ENCODE assay signal across 19 cellular contexts in genomic region chr3:160641675-160642330, GRCh38. TPM values are rescaled to one million over a fixed set of nuclear protein-coding genes. Genes with fewer than 3 reads are reported as not detected.
DNase-seq lines count a peak whose midpoint lies in the region; ATAC-seq, FAIRE-seq and TF ChIP-seq lines count a peak whose summit lies in the region.
"Had no signal": no experiment of that assay in that cellular context is flagged by ENCODE, and none has a peak within 500 bp of the region (broad histone marks: within the 10 kb centered on the region; RNA-seq: fewer than 3 reads in every experiment).

No MANE protein-coding gene starts in this region.

- CTCF ChIA-PET in K562 (lab: Yijun Ruan, JAX; ENCODE audit: low intra/inter-chr PET ratio), result no interaction called here

- no TSS peak for BruUV-seq in K562 (replicated peaks; lab: Mats Ljungman, UMichigan)

- H3K9me1 ChIP-seq in K562 (ENCODE audit: control insufficient read depth, insufficient read depth, low read length) (no peaks in the 10 kb centered on the region), keratinocyte (ENCODE audit: control insufficient read depth, extremely low read depth, insufficient read depth, low read length) (no peaks in the 10 kb centered on the region)

- H3K9me3 ChIP-seq in K562 (replicated peaks; ENCODE audit: control insufficient read depth, insufficient read depth, low read depth, low read length), result no peaks in the 10 kb centered on the region
- no peaks in the 10 kb centered on the region for H3K9me3 ChIP-seq in keratinocyte (ENCODE audit: control insufficient read depth, low read depth, low read length)
- no peaks in the 10 kb centered on the region for H3K9me3 ChIP-seq in endodermal cell (ENCODE audit: control insufficient read depth, low read length)
- H3K9me3 ChIP-seq: ascending aorta, HAP-1, prostate gland had no signal

- peaks cover 3% of the 10 kb centered on the region for H3K27me3 Mint-ChIP-seq in endodermal cell (ENCODE audit: insufficient read depth)
- H3K27me3 Mint-ChIP-seq: stimulated activated naive B cell treated with anti-CD40 and anti-IgM and Interleukin-4, amounts not matched to agents 10 μg/mL and 1 μg/mL and 100 μg/mL, for 72 hours had no signal

- 14% methylated on average over 2 of the region's 2 CpGs for WGBS in K562 (ENCODE audit: insufficient coverage, low coverage, missing lambda C conversion rate)
- WGBS in endodermal cell (ENCODE audit: insufficient coverage in 1 of 2, insufficient read length in 1 of 2), 2 experiments, result 80 to 91% methylated on average over 1 to 2 of the region's 2 CpGs

- in situ Hi-C loops in K562 (cut with MboI), result no loop called here

- no peak for TF ChIP-seq RAD21 in K562 (CRISPR knock-in tag; conservative IDR thresholded peaks at IDR 0.05 in 1 of 2, IDR thresholded peaks at IDR 0.05 in 1 of 2)

- no peak overlapping the region for H2AFZ ChIP-seq in K562 (ENCODE audit: low read depth, low read length)
- no peak overlapping the region for H2AFZ ChIP-seq in keratinocyte (ENCODE audit: control insufficient read depth, low read length)

- no peaks in the 10 kb centered on the region for H3K79me2 ChIP-seq in K562 (ENCODE audit: control insufficient read depth, insufficient read depth, low read length)
- no peaks in the 10 kb centered on the region for H3K79me2 ChIP-seq in keratinocyte (ENCODE audit: control insufficient read depth, insufficient read depth, low read length)

- H3K27ac Mint-ChIP-seq in endodermal cell, result no peak overlapping the region
- H3K27ac Mint-ChIP-seq: activated T-helper 1 cell treated with anti-CD3 and anti-CD28 coated beads, Interleukin-12 subunit alpha, Interleukin-12 subunit beta, Interleukin-2, Interleukin-4 antibody, amounts not matched to agents 30 ng/mL and 10 ng/mL and 1 ng/mL, durations not matched to agents 14 hours and 24 hours and 36 hours; stimulated activated naive B cell treated with anti-CD40 and anti-IgM and Interleukin-4, amounts not matched to agents 10 μg/mL and 1 μg/mL and 100 μg/mL, for 72 hours had no signal

- POLR2A ChIA-PET in K562 (lab: Yijun Ruan, JAX), result no interaction called here

- no peak for FAIRE-seq in K562 (lab: Jason Lieb, UNC)
- FAIRE-seq in keratinocyte (lab: Jason Lieb, UNC), result peak; percentile 49
- FAIRE-seq: endometrium, GM12891 had no signal

- H3K4me1 ChIP-seq in K562 (replicated peaks in 1 of 2; ENCODE audit: control insufficient read depth in 2 of 2, insufficient read depth in 2 of 2, low read length in 2 of 2) (no peaks in the 10 kb centered on the region), keratinocyte (ENCODE audit: control insufficient read depth, extremely low read depth, insufficient read depth, low read length) (no peaks in the 10 kb centered on the region), endodermal cell (ENCODE audit: control insufficient read depth, insufficient read depth, low read length) (no peaks in the 10 kb centered on the region)
- H3K4me1 ChIP-seq: ascending aorta, prostate gland had no signal

- no peak for TF ChIP-seq POLR2A in K562 (conservative IDR thresholded peaks at IDR 0.05)

- H3K27ac ChIP-seq in K562 (ENCODE audit: extremely low read depth, low read depth, low read length) (no peak overlapping the region), keratinocyte (ENCODE audit: control insufficient read depth, insufficient read depth, low read length) (no peak overlapping the region), endodermal cell (ENCODE audit: low read depth, low read length) (no peak overlapping the region)
- H3K27ac ChIP-seq: ascending aorta, prostate gland had no signal

- intact Hi-C loops in K562 (cut with micrococcal nuclease), result loop anchor here (5.0 kb wide), 1 partner anchor 300 kb away; no protein-coding TSS in a partner anchor

- H4K20me1 ChIP-seq in K562 (replicated peaks; ENCODE audit: control insufficient read depth, insufficient read depth, low read length) (no peaks in the 10 kb centered on the region; the same call in 1 of the 2 replicates), keratinocyte (ENCODE audit: control insufficient read depth, extremely low read depth, insufficient read depth, low read length) (no peaks in the 10 kb centered on the region)

- no peaks in the 10 kb centered on the region for H3K36me3 ChIP-seq in K562 (ENCODE audit: control insufficient read depth, insufficient read depth, low read length)
- H3K36me3 ChIP-seq in keratinocyte (ENCODE audit: control insufficient read depth in 2 of 2, extremely low read depth in 1 of 2, insufficient read depth in 2 of 2, low read length in 2 of 2), result no peaks in the 10 kb centered on the region
- H3K36me3 ChIP-seq in endodermal cell (ENCODE audit: control insufficient read depth, insufficient read depth, low read length), result no peaks in the 10 kb centered on the region
- H3K36me3 ChIP-seq: ascending aorta, HAP-1, prostate gland had no signal

- H3K4me3 Mint-ChIP-seq in endodermal cell, result no peak overlapping the region
- H3K4me3 Mint-ChIP-seq: activated T-helper 1 cell treated with anti-CD3 and anti-CD28 coated beads, Interleukin-12 subunit alpha, Interleukin-12 subunit beta, Interleukin-2, Interleukin-4 antibody, amounts not matched to agents 30 ng/mL and 10 ng/mL and 1 ng/mL, durations not matched to agents 14 hours and 24 hours and 36 hours; stimulated activated naive B cell treated with anti-CD40 and anti-IgM and Interleukin-4, amounts not matched to agents 10 μg/mL and 1 μg/mL and 100 μg/mL, for 72 hours had no signal

- dilution Hi-C loops in keratinocyte (cut with MboI; ENCODE audit: extremely low pct_ligation_motif_present, low sequenced_read_pairs), result no loop called here

- H3K4me3 ChIP-seq in AG10803 (ENCODE audit: low read length) (no peak overlapping the region), K562 (no peak overlapping the region), keratinocyte (ENCODE audit: control insufficient read depth in 2 of 3, extremely low read depth in 1 of 3, insufficient read depth in 2 of 3, low read depth in 1 of 3, low read length in 3 of 3) (no peak overlapping the region), endodermal cell (ENCODE audit: low read length) (no peak overlapping the region)
- H3K4me3 ChIP-seq: ascending aorta, HAP-1, prostate gland had no signal

- no peak for TF ChIP-seq EP300 in K562 (IDR thresholded peaks at IDR 0.05; ENCODE audit: low read length)

- H3K9me3 Mint-ChIP-seq in endodermal cell, result no peaks in the 10 kb centered on the region
- H3K9me3 Mint-ChIP-seq: activated T-helper 1 cell treated with anti-CD3 and anti-CD28 coated beads, Interleukin-12 subunit alpha, Interleukin-12 subunit beta, Interleukin-2, Interleukin-4 antibody, amounts not matched to agents 30 ng/mL and 10 ng/mL and 1 ng/mL, durations not matched to agents 14 hours and 24 hours and 36 hours; stimulated activated naive B cell treated with anti-CD40 and anti-IgM and Interleukin-4, amounts not matched to agents 10 μg/mL and 1 μg/mL and 100 μg/mL, for 72 hours had no signal

- ATAC-seq in K562 (no peak; the same call in 2 of the 3 replicates), GM21390 (IDR thresholded peaks at IDR 0.05; ENCODE audit: unreplicated experiment) (no peak)
- ATAC-seq: activated CD4-positive, CD25-positive, alpha-beta regulatory T cell treated with anti-CD3 and anti-CD28 coated beads, Interleukin-2, amount 50 U/mL, for 24 hours; stimulated activated naive B cell treated with anti-CD40 and anti-IgM and Interleukin-4, amounts not matched to agents 10 μg/mL and 1 μg/mL and 100 μg/mL, for 72 hours had no signal

- H3K27me3 ChIP-seq in K562 (ENCODE audit: control insufficient read depth in 2 of 2, insufficient read depth in 2 of 2, low read length in 2 of 2) (no peaks in the 10 kb centered on the region; a peak in 1 of 5 replicates), keratinocyte (ENCODE audit: control insufficient read depth, extremely low read depth, insufficient read depth, low read length) (no peaks in the 10 kb centered on the region), endodermal cell (ENCODE audit: control insufficient read depth, insufficient read depth, low read length, poor library complexity, severe bottlenecking) (no peaks in the 10 kb centered on the region)
- H3K27me3 ChIP-seq: ascending aorta had no signal

- DNase-seq in AG10803 (ENCODE audit: low read depth) (peak; percentile 5), HPDE6-E6E7 (ENCODE audit: extremely low spot score) (peak; percentile 23), K562 (ENCODE audit: extremely low read depth in 1 of 4, low spot score in 3 of 4) (no peak), keratinocyte (ENCODE audit: low read depth, low spot score) (no peak), endodermal cell (no peak), SHP77 treated with DMSO at 0.1 percent for 48 hours (lab: John Stamatoyannopoulos, UW) (no peak), NCI-H2227 (lab: John Stamatoyannopoulos, UW; ENCODE audit: unreplicated experiment) (no peak)
- DNase-seq: NCI-H1694; NK-92 treated with Interleukin-12 subunit alpha and Interleukin-12 subunit beta, amount 100 ng/mL, for 24 hours; stimulated activated CD4-positive, alpha-beta T cell treated with anti-CD3 and anti-CD28 coated beads, Interleukin-4, amount 100 ng/mL, for 24 hours; stimulated activated naive B cell treated with anti-CD40 and anti-IgM and Interleukin-4, amounts not matched to agents 10 μg/mL and 1 μg/mL and 100 μg/mL, for 72 hours had no signal

- no peak for TF ChIP-seq CTCF in AG10803 (conservative IDR thresholded peaks at IDR 0.05; ENCODE audit: low read length)
- TF ChIP-seq CTCF in K562 (IDR thresholded peaks at IDR 0.05 in 2 of 3, conservative IDR thresholded peaks at IDR 0.05 in 1 of 3; ENCODE audit: insufficient read depth in 2 of 3, low read depth in 1 of 3, low read length in 3 of 3), result no peak
- no peak for TF ChIP-seq CTCF in keratinocyte (optimal IDR thresholded peaks at IDR 0.05 in 1 of 3, IDR thresholded peaks at IDR 0.05 in 1 of 3, conservative IDR thresholded peaks at IDR 0.05 in 1 of 3; ENCODE audit: extremely low read depth in 1 of 3, insufficient read depth in 2 of 3, low read length in 3 of 3)
- no peak for TF ChIP-seq CTCF in endodermal cell (conservative IDR thresholded peaks at IDR 0.05)

- H3K36me3 Mint-ChIP-seq in endodermal cell (ENCODE audit: low read depth), result no peaks in the 10 kb centered on the region
- H3K36me3 Mint-ChIP-seq: stimulated activated naive B cell treated with anti-CD40 and anti-IgM and Interleukin-4, amounts not matched to agents 10 μg/mL and 1 μg/mL and 100 μg/mL, for 72 hours had no signal

- H3K4me2 ChIP-seq in K562 (ENCODE audit: insufficient read depth, low read length) (no peak overlapping the region), keratinocyte (ENCODE audit: control insufficient read depth, extremely low read depth, insufficient read depth, low read depth, low read length) (no peak overlapping the region)

- H3K9ac ChIP-seq in K562 (ENCODE audit: insufficient read depth in 1 of 2, low read depth in 2 of 2, low read length in 2 of 2), result no peak overlapping the region
- H3K9ac ChIP-seq in keratinocyte (ENCODE audit: control insufficient read depth, extremely low read depth, insufficient read depth, low read length), result no peak overlapping the region
- H3K9ac ChIP-seq in endodermal cell (ENCODE audit: extremely low read depth, low read length, poor library complexity, severe bottlenecking), result no peak overlapping the region

- peaks cover 8% of the 10 kb centered on the region for H3K4me1 Mint-ChIP-seq in endodermal cell

RNA-seq across cellular contexts. Expression of gene ARL14, which starts 35.2 kb away (rescaled TPM):
- total RNA-seq in K562 (2011; cell fraction: chromatin; rRNA removed; ENCODE audit: low replicate concordance), result not detected in 2 replicates
- not detected in 2 replicates for total RNA-seq in K562 (2011; cell fraction: nucleolus; rRNA removed)
- total RNA-seq in K562 (2011; cell fraction: nucleoplasm; rRNA removed), result not detected in 2 replicates
- total RNA-seq in K562 (2014; rRNA removed) (not detected in 2 replicates), K562 (2014; rRNA removed; fragmentation: Illumina TruSeq; extraction: Trizol) (not detected in 2 replicates), K562 (2015; rRNA removed; fragmentation: Illumina TruSeq; extraction: Trizol) (0.11 TPM in 1 of 2 replicates, not detected in the other), K562 (2021) (not detected in 2 replicates), endodermal cell (not detected)
- polyA plus RNA-seq in K562 (2011; rRNA removed) (not detected in 2 replicates), K562 (2014; fragmentation: Illumina TruSeq; extraction: Trizol) (not detected in 2 replicates), K562 (2014; fragmentation: Nextera tagmentation; extraction: Ambion mirVana) (not detected), K562 (2014; rRNA removed) (0.18 TPM in 1 of 2 replicates, not detected in the other), keratinocyte (0.76 to 2.4 TPM (median 1.6 TPM) in 3 replicates)
- not detected in 2 replicates for polyA plus RNA-seq in K562 (2011; cell fraction: cytosol; rRNA removed)
- not detected in 2 replicates for polyA plus RNA-seq in K562 (2011; cell fraction: nucleus; rRNA removed)
- polyA plus RNA-seq in K562 (2012), result not detected in 2 replicates
- polyA minus RNA-seq in K562 (2011; rRNA and poly(A)+ RNA removed), result not detected in 2 replicates
- not detected in 2 replicates for polyA minus RNA-seq in K562 (2011; cell fraction: cytosol; rRNA and poly(A)+ RNA removed)
- polyA minus RNA-seq in K562 (2011; cell fraction: nucleus; rRNA and poly(A)+ RNA removed), result not detected in 2 replicates
- 0.69 TPM for polyA plus RNA-seq in keratinocyte (2011; ENCODE audit: low read depth)
- 0.92 and 1.3 TPM in 2 replicates for polyA plus RNA-seq in keratinocyte (2011; cell fraction: cytosol; rRNA removed)
- 2.6 and 3.3 TPM in 2 replicates for polyA plus RNA-seq in keratinocyte (2011; cell fraction: nucleus; rRNA removed)
- polyA plus RNA-seq in keratinocyte (2012; ENCODE audit: low replicate concordance), result 0.22 and 1.1 TPM in 2 replicates
- 0.16 to 0.70 TPM in 2 of 3 replicates, not detected in the other for polyA minus RNA-seq in keratinocyte
- polyA minus RNA-seq in keratinocyte (2011; cell fraction: cytosol; rRNA and poly(A)+ RNA removed), result not detected
- polyA minus RNA-seq in keratinocyte (2011; cell fraction: nucleus; rRNA and poly(A)+ RNA removed), result 0.74 TPM in 1 of 2 replicates, not detected in the other
- not detected for polyA plus RNA-seq in endodermal cell (2013, experiment 1 of 2)
- not detected for polyA plus RNA-seq in endodermal cell (2013, experiment 2 of 2)
- total RNA-seq: activated T-helper 1 cell treated with anti-CD3 and anti-CD28 coated beads, Interleukin-12 subunit alpha, Interleukin-12 subunit beta, Interleukin-2, Interleukin-4 antibody, amounts not matched to agents 30 ng/mL and 10 ng/mL and 1 ng/mL, durations not matched to agents 14 hours and 24 hours and 36 hours; ascending aorta; prostate gland had no signal

Comparison
In these comparisons a context has a peak if more than half of its experiments do, and no peak if none do; other contexts are left out.
1. DNase-seq: peak in AG10803 (single experiment) and HPDE6-E6E7 (single experiment); none in K562 (0 of 4), keratinocyte (single experiment), endodermal cell (single experiment), SHP77 treated with DMSO at 0.1 percent for 48 hours (single experiment) and NCI-H2227 (single experiment).